ENCODE assay signal across 8 cellular contexts in genomic region chr11:65386307-65387081, GRCh38. TPM values are rescaled to one million over a fixed set of nuclear protein-coding genes. Genes with fewer than 3 reads are reported as not detected.
DNase-seq lines count a peak whose midpoint lies in the region; ATAC-seq, FAIRE-seq and TF ChIP-seq lines count a peak whose summit lies in the region.

Gene FRMD8, plus strand, starts transcription at chr11:65386637. Its CDS starts 400 bp downstream, at chr11:65387037.

- ATAC-seq in HG02763 (IDR thresholded peaks at IDR 0.05; ENCODE audit: unreplicated experiment) = peak; percentile 40
- no peak for ATAC-seq in GM21576 (IDR thresholded peaks at IDR 0.05; ENCODE audit: unreplicated experiment)

- H3K4me3 ChIP-seq in DOHH2 (ENCODE audit: low read length) (peak within 1 kb of the TSS; percentile 97), keratinocyte (ENCODE audit: control insufficient read depth in 2 of 3, extremely low read depth in 1 of 3, insufficient read depth in 2 of 3, low read depth in 1 of 3, low read length in 3 of 3) (peak within 1 kb of the TSS; percentile 80 to 96 (median 89))

- peaks cover 3% of the 10 kb centered on the region for H3K9me1 ChIP-seq in keratinocyte (ENCODE audit: control insufficient read depth, extremely low read depth, insufficient read depth, low read length)

- H3K9me2 ChIP-seq in DOHH2 (replicated peaks; ENCODE audit: control insufficient read depth, low read length) = no peaks in the 10 kb centered on the region

- peak within 1 kb of the TSS; percentile 90 for H3K9ac ChIP-seq in keratinocyte (ENCODE audit: control insufficient read depth, extremely low read depth, insufficient read depth, low read length)

- peaks cover 47% of the 10 kb centered on the region for H3K79me2 ChIP-seq in DOHH2 (ENCODE audit: control insufficient read depth, low read length)
- peaks cover 43% of the 10 kb centered on the region for H3K79me2 ChIP-seq in keratinocyte (ENCODE audit: control insufficient read depth, insufficient read depth, low read length)

- no peak for TF ChIP-seq CTCF in DOHH2 (IDR thresholded peaks at IDR 0.05; ENCODE audit: low read depth, low read length, poor library complexity, severe bottlenecking)
- no peak for TF ChIP-seq CTCF in keratinocyte (optimal IDR thresholded peaks at IDR 0.05 in 1 of 3, IDR thresholded peaks at IDR 0.05 in 1 of 3, conservative IDR thresholded peaks at IDR 0.05 in 1 of 3; ENCODE audit: extremely low read depth in 1 of 3, insufficient read depth in 2 of 3, low read length in 3 of 3)

- peaks cover 34% of the 10 kb centered on the region for H3K36me3 ChIP-seq in DOHH2 (ENCODE audit: control insufficient read depth, low read length)
- H3K36me3 ChIP-seq in keratinocyte (ENCODE audit: control insufficient read depth in 2 of 2, extremely low read depth in 1 of 2, insufficient read depth in 2 of 2, low read length in 2 of 2) = peaks cover 8 to 17% of the 10 kb centered on the region in 2 experiments

- peaks cover 7% of the 10 kb centered on the region for H3F3A ChIP-seq in DOHH2 (ENCODE audit: control insufficient read depth, insufficient read depth)

- dilution Hi-C loops in keratinocyte (cut with MboI; ENCODE audit: extremely low pct_ligation_motif_present, low sequenced_read_pairs) = no loop called here

- H3K4me1 ChIP-seq in DOHH2 (ENCODE audit: control insufficient read depth, low read length) = peaks cover 89% of the 10 kb centered on the region
- peaks cover 77% of the 10 kb centered on the region for H3K4me1 ChIP-seq in keratinocyte (ENCODE audit: control insufficient read depth, extremely low read depth, insufficient read depth, low read length)

- FAIRE-seq in keratinocyte (lab: Jason Lieb, UNC) = no peak

- peak within 1 kb of the TSS; percentile 17; the same call in 1 of the 2 replicates for H3K27ac ChIP-seq in DOHH2 (ENCODE audit: low read depth, low read length)
- peak within 1 kb of the TSS; percentile 90 for H3K27ac ChIP-seq in keratinocyte (ENCODE audit: control insufficient read depth, insufficient read depth, low read length)

- no peaks in the 10 kb centered on the region for H3K27me3 ChIP-seq in DOHH2 (ENCODE audit: control insufficient read depth, low read length)
- no peaks in the 10 kb centered on the region for H3K27me3 ChIP-seq in keratinocyte (ENCODE audit: control insufficient read depth, extremely low read depth, insufficient read depth, low read length)

- DNase-seq in NCI-H345 (lab: John Stamatoyannopoulos, UW) (peak; percentile 86), cerebellar cortex (ENCODE audit: low spot score) (peak; percentile 80), keratinocyte (ENCODE audit: low read depth, low spot score) (no peak)
- DNase-seq in activated CD4-positive, alpha-beta T cell treated with anti-CD3 and anti-CD28 coated beads for 1 hour = peak; percentile 85
- DNase-seq in stimulated activated CD4-positive, alpha-beta T cell treated with anti-CD3 and anti-CD28 coated beads, Interleukin-12 subunit alpha, Interleukin-12 subunit beta, amount 100 ng/mL, for 4 hours = peak; percentile 85

- H4K20me1 ChIP-seq in DOHH2 (ENCODE audit: control insufficient read depth, insufficient read depth, low read depth, low read length) (0 out of 2 replicates have a peak, but pooled peaks cover 3% of the 10 kb centered on the region), keratinocyte (ENCODE audit: control insufficient read depth, extremely low read depth, insufficient read depth, low read length) (no peaks in the 10 kb centered on the region)

- H3K4me2 ChIP-seq in DOHH2 (ENCODE audit: low read length) = peak within 1 kb of the TSS; percentile 98
- H3K4me2 ChIP-seq in keratinocyte (ENCODE audit: control insufficient read depth, extremely low read depth, insufficient read depth, low read depth, low read length) = peak within 1 kb of the TSS; percentile 92

- peak within 1 kb of the TSS; percentile 88 for H2AFZ ChIP-seq in keratinocyte (ENCODE audit: control insufficient read depth, low read length)

- H3K9me3 ChIP-seq in DOHH2 (ENCODE audit: control insufficient read depth, insufficient read depth, low read length) (no peaks in the 10 kb centered on the region), keratinocyte (ENCODE audit: control insufficient read depth, low read depth, low read length) (no peaks in the 10 kb centered on the region)

RNA-seq across cellular contexts. Expression of gene FRMD8, which starts in this region (rescaled TPM):
- polyA plus RNA-seq in keratinocyte = 24.1 to 47.3 TPM (median 25.0 TPM) in 3 replicates
- polyA plus RNA-seq in keratinocyte (2011; ENCODE audit: low read depth) = 8.5 TPM
- polyA plus RNA-seq in keratinocyte (2011; cell fraction: cytosol; rRNA removed) = 20.8 and 29.3 TPM in 2 replicates
- polyA plus RNA-seq in keratinocyte (2011; cell fraction: nucleus; rRNA removed) = 58.8 and 74.9 TPM in 2 replicates
- polyA plus RNA-seq in keratinocyte (2012; ENCODE audit: low replicate concordance) = 20.8 and 30.9 TPM in 2 replicates
- 28.2 to 54.5 TPM (median 34.5 TPM) in 3 replicates for polyA minus RNA-seq in keratinocyte
- 64.1 TPM for polyA minus RNA-seq in keratinocyte (2011; cell fraction: cytosol; rRNA and poly(A)+ RNA removed)
- 56.0 and 58.9 TPM in 2 replicates for polyA minus RNA-seq in keratinocyte (2011; cell fraction: nucleus; rRNA and poly(A)+ RNA removed)
